Comparison of ENCODE assay signal across 8 cellular contexts in genomic region chr12:106247731-106248176, GRCh38. TPM values are rescaled to one million over a fixed set of nuclear protein-coding genes. Genes with fewer than 3 reads are reported as not detected.
DNase-seq lines count a peak whose midpoint lies in the region; ATAC-seq and TF ChIP-seq lines count a peak whose summit lies in the region.

CKAP4 (minus strand) TSS chr12:106248020; CDS start chr12:106247851, 169 bp downstream.

- peak within 1 kb of the TSS; percentile 79 for H3K27ac ChIP-seq in endodermal cell (ENCODE audit: low read depth, low read length)
- H3K27ac ChIP-seq in mesendoderm (ENCODE audit: low read depth, low read length), result peak within 1 kb of the TSS; percentile 75

- no peaks in the 10 kb centered on the region for H3K9me3 Mint-ChIP-seq in endodermal cell
- H3K9me3 Mint-ChIP-seq in stimulated activated memory B cell treated with anti-CD40 and anti-IgM and Interleukin-4, amounts not matched to agents 10 μg/mL and 1 μg/mL and 100 μg/mL, for 72 hours, result no peaks in the 10 kb centered on the region

- H3K79me1 ChIP-seq in mesendoderm (ENCODE audit: low read length), result peaks cover 19% of the 10 kb centered on the region

- peak within 1 kb of the TSS; percentile 95 for H4K8ac ChIP-seq in mesendoderm (ENCODE audit: low read depth, low read length)

- TF ChIP-seq CTCF in endodermal cell (conservative IDR thresholded peaks at IDR 0.05), result no peak

- no peaks in the 10 kb centered on the region for H3K27me3 Mint-ChIP-seq in endodermal cell (ENCODE audit: insufficient read depth)
- no peaks in the 10 kb centered on the region for H3K27me3 Mint-ChIP-seq in stimulated activated memory B cell treated with anti-CD40 and anti-IgM and Interleukin-4, amounts not matched to agents 10 μg/mL and 1 μg/mL and 100 μg/mL, for 72 hours

- H2BK15ac ChIP-seq in mesendoderm (replicated peaks; ENCODE audit: low read depth), result peak within 1 kb of the TSS; percentile 9

- H3K23ac ChIP-seq in mesendoderm (ENCODE audit: low read length), result no peak within 1 kb of the TSS

- peak within 1 kb of the TSS; percentile 92 for H3K56ac ChIP-seq in mesendoderm (ENCODE audit: low read length)

- WGBS in endodermal cell (ENCODE audit: insufficient coverage in 1 of 2, insufficient read length in 1 of 2), 2 experiments, result 0% methylated on average over 10 to 75 of the region's 75 CpGs
- WGBS in mesendoderm (ENCODE audit: extremely low coverage, insufficient coverage, low lambda C conversion rate), result no CpG with 5 or more reads among the region's 75 CpGs

- H3K18ac ChIP-seq in mesendoderm (ENCODE audit: low read length), result peak within 1 kb of the TSS; percentile 99

- H3K4me1 Mint-ChIP-seq in endodermal cell, result peaks cover 13% of the 10 kb centered on the region
- H3K4me1 Mint-ChIP-seq in stimulated activated memory B cell treated with anti-CD40 and anti-IgM and Interleukin-4, amounts not matched to agents 10 μg/mL and 1 μg/mL and 100 μg/mL, for 72 hours, result peaks cover 51% of the 10 kb centered on the region

- peak within 1 kb of the TSS; percentile 95 for H3K4ac ChIP-seq in mesendoderm (ENCODE audit: low read depth, low read length)

- no peaks in the 10 kb centered on the region for H3K4me1 ChIP-seq in endodermal cell (ENCODE audit: control insufficient read depth, insufficient read depth, low read length)
- peaks cover 2% of the 10 kb centered on the region for H3K4me1 ChIP-seq in mesendoderm (ENCODE audit: control insufficient read depth, low read depth, low read length)

- H3K4me2 ChIP-seq in mesendoderm (ENCODE audit: low read length), result peak within 1 kb of the TSS; percentile 92

- peak within 1 kb of the TSS; percentile 72 for H3K4me3 Mint-ChIP-seq in endodermal cell
- H3K4me3 Mint-ChIP-seq in stimulated activated memory B cell treated with anti-CD40 and anti-IgM and Interleukin-4, amounts not matched to agents 10 μg/mL and 1 μg/mL and 100 μg/mL, for 72 hours, result peak within 1 kb of the TSS; percentile 86

- DNase-seq in NCI-H524 (lab: John Stamatoyannopoulos, UW) (peak; percentile 24 to 45), NCI-H524 treated with DMSO at 0.1 percent for 48 hours (lab: John Stamatoyannopoulos, UW) (no peak), NCI-H446 treated with DMSO at 0.1 percent for 48 hours (lab: John Stamatoyannopoulos, UW) (peak; percentile 17), endodermal cell (peak; percentile 90), mesendoderm (peak; percentile 69)
- DNase-seq in activated CD8-positive, alpha-beta memory T cell treated with anti-CD3 and anti-CD28 coated beads, Interleukin-2, amount 50 U/mL, for 48 hours, result peak; percentile 72

- no peak within 1 kb of the TSS for H2AK5ac ChIP-seq in mesendoderm (ENCODE audit: low read length)

- no peaks in the 10 kb centered on the region for H3K9me3 ChIP-seq in endodermal cell (ENCODE audit: control insufficient read depth, low read length)

- H3K9ac ChIP-seq in endodermal cell (ENCODE audit: extremely low read depth, low read length, poor library complexity, severe bottlenecking) (peak within 1 kb of the TSS; percentile 65), mesendoderm (ENCODE audit: low read length) (peak within 1 kb of the TSS; percentile 85)

- peak within 1 kb of the TSS; percentile 90 for H3K4me3 ChIP-seq in endodermal cell (ENCODE audit: low read length)
- H3K4me3 ChIP-seq in mesendoderm (ENCODE audit: low read length), result peak within 1 kb of the TSS; percentile 83

- H3K36me3 ChIP-seq in endodermal cell (ENCODE audit: control insufficient read depth, insufficient read depth, low read length), result peaks cover 18% of the 10 kb centered on the region
- H3K36me3 ChIP-seq in mesendoderm (ENCODE audit: control insufficient read depth, insufficient read depth, low read length), result peaks cover 2% of the 10 kb centered on the region

- H3K79me2 ChIP-seq in mesendoderm (ENCODE audit: control insufficient read depth, insufficient read depth, low read length), result peaks cover 9% of the 10 kb centered on the region

- no peaks in the 10 kb centered on the region for H3K27me3 ChIP-seq in endodermal cell (ENCODE audit: control insufficient read depth, insufficient read depth, low read length, poor library complexity, severe bottlenecking)
- H3K27me3 ChIP-seq in mesendoderm (ENCODE audit: insufficient read depth, low read length, poor library complexity), result no peaks in the 10 kb centered on the region

- no peak within 1 kb of the TSS for H4K5ac ChIP-seq in mesendoderm (ENCODE audit: low read length)

- peaks cover 11% of the 10 kb centered on the region for H3K36me3 Mint-ChIP-seq in endodermal cell (ENCODE audit: low read depth)
- H3K36me3 Mint-ChIP-seq in stimulated activated memory B cell treated with anti-CD40 and anti-IgM and Interleukin-4, amounts not matched to agents 10 μg/mL and 1 μg/mL and 100 μg/mL, for 72 hours, result peaks cover 5% of the 10 kb centered on the region

- H3K27ac Mint-ChIP-seq in endodermal cell, result peak within 1 kb of the TSS; percentile 78
- H3K27ac Mint-ChIP-seq in stimulated activated memory B cell treated with anti-CD40 and anti-IgM and Interleukin-4, amounts not matched to agents 10 μg/mL and 1 μg/mL and 100 μg/mL, for 72 hours, result peak within 1 kb of the TSS; percentile 84

- peak; percentile 35 for ATAC-seq in HG02870 (IDR thresholded peaks at IDR 0.05; ENCODE audit: unreplicated experiment)
- ATAC-seq in stimulated activated memory B cell treated with anti-CD40 and anti-IgM and Interleukin-4, amounts not matched to agents 10 μg/mL and 1 μg/mL and 100 μg/mL, for 72 hours, result peak; percentile 85

- no peak within 1 kb of the TSS for H2BK5ac ChIP-seq in mesendoderm (ENCODE audit: low read length)

- peak within 1 kb of the TSS; percentile 74 for H2BK120ac ChIP-seq in mesendoderm (ENCODE audit: low read depth, low read length)

RNA-seq across cellular contexts. Expression of gene CKAP4, which starts in this region (rescaled TPM):
- 10 to 100 TPM; 88.9 to 93.3 TPM for total RNA-seq in endodermal cell
- 133 TPM for polyA plus RNA-seq in endodermal cell (2013, experiment 1 of 2)
- polyA plus RNA-seq in endodermal cell (2013, experiment 2 of 2), result 130 TPM
- 81.8 TPM for polyA plus RNA-seq in mesendoderm (2013, experiment 1 of 2)
- 81.8 TPM for polyA plus RNA-seq in mesendoderm (2013, experiment 2 of 2)
